ENCODE assay signal across 8 cellular contexts in genomic region chr2:127407661-127408003, GRCh38. TPM values are rescaled to one million over a fixed set of nuclear protein-coding genes. Genes with fewer than 3 reads are reported as not detected.
DNase-seq lines count a peak whose midpoint lies in the region; ATAC-seq and TF ChIP-seq lines count a peak whose summit lies in the region.

No MANE protein-coding gene starts in this region.

- H3K4me3 ChIP-seq in Loucy (ENCODE audit: low read length, poor library complexity, severe bottlenecking) (peak overlapping the region; percentile 61), ovary (peak overlapping the region; percentile 25)

- H3K9me2 ChIP-seq in Loucy (replicated peaks; ENCODE audit: low read depth, low read length): no peaks in the 10 kb centered on the region

- peaks cover 13% of the 10 kb centered on the region for H3K4me1 Mint-ChIP-seq in endothelial cell (ENCODE audit: unreplicated experiment)

- H3K27me3 ChIP-seq in Loucy (ENCODE audit: insufficient read depth, low read length, poor library complexity, severe bottlenecking) (no peaks in the 10 kb centered on the region), ovary (no peaks in the 10 kb centered on the region)

- no peak for ATAC-seq in GM18873 (IDR thresholded peaks at IDR 0.05; ENCODE audit: low FRiP score, unreplicated experiment)

- TF ChIP-seq CTCF in Loucy (conservative IDR thresholded peaks at IDR 0.05; ENCODE audit: low read length) (no peak), endothelial cell (IDR thresholded peaks at IDR 0.05; ENCODE audit: unreplicated experiment) (no peak), ovary (IDR thresholded peaks at IDR 0.05) (no peak)

- no peaks in the 10 kb centered on the region for H4K20me1 ChIP-seq in Loucy (ENCODE audit: insufficient read depth, low read length, poor library complexity, severe bottlenecking)

- H3K27ac ChIP-seq in ovary: peak overlapping the region; percentile 62 to 88

- peaks cover under 1% of the 10 kb centered on the region; the same call in 1 of the 2 replicates for H3F3A ChIP-seq in Loucy (ENCODE audit: low read depth)

- peak overlapping the region; percentile 83 for H3K4me3 Mint-ChIP-seq in endothelial cell (ENCODE audit: unreplicated experiment)

- H3K9me3 Mint-ChIP-seq in endothelial cell (ENCODE audit: unreplicated experiment): no peaks in the 10 kb centered on the region

- H3K36me3 ChIP-seq in Loucy (ENCODE audit: insufficient read depth, low read length) (no peaks in the 10 kb centered on the region), ovary (no peaks in the 10 kb centered on the region)

- H3K36me3 Mint-ChIP-seq in endothelial cell (ENCODE audit: low read depth, unreplicated experiment): no peaks in the 10 kb centered on the region

- H2AFZ ChIP-seq in Loucy (ENCODE audit: low read length): peak overlapping the region; percentile 67; the same call in 1 of the 2 replicates

- peak overlapping the region; percentile 48 for H3K27ac Mint-ChIP-seq in endothelial cell (ENCODE audit: unreplicated experiment)

- peaks cover 2% of the 10 kb centered on the region for H3K27me3 Mint-ChIP-seq in endothelial cell (ENCODE audit: unreplicated experiment)

- H3K4me1 ChIP-seq in Loucy (ENCODE audit: insufficient read depth, low read length, poor library complexity, severe bottlenecking) (peaks cover 11% of the 10 kb centered on the region), ovary (ENCODE audit: insufficient read depth) (peaks cover 2% of the 10 kb centered on the region)

- H3K9me3 ChIP-seq in Loucy (ENCODE audit: insufficient read depth, low read depth, low read length) (no peaks in the 10 kb centered on the region), ovary (no peaks in the 10 kb centered on the region)

- no peaks in the 10 kb centered on the region for H3K79me2 ChIP-seq in Loucy (ENCODE audit: insufficient read depth, low read length)

- peak overlapping the region; percentile 79 for H3K4me2 ChIP-seq in Loucy (ENCODE audit: low read depth, low read length, poor library complexity, severe bottlenecking)

- 0 to 7% (median 4%) methylated on average over 6 of the region's 6 CpGs for WGBS in ovary, 3 donors

- peak overlapping the region; percentile 57 for H3K9ac ChIP-seq in Loucy (ENCODE audit: low read depth, low read length, poor library complexity, severe bottlenecking)

- intact Hi-C loops in ovary (cut with DNase I) (no loop called here), posterior vena cava (cut with DNase I) (no loop called here)

- no peak for TF ChIP-seq EP300 in ovary (IDR thresholded peaks at IDR 0.05)

- TF ChIP-seq POLR2A in ovary (IDR thresholded peaks at IDR 0.05): no peak

- DNase-seq in NCI-H82 treated with DMSO at 0.1 percent for 48 hours (lab: John Stamatoyannopoulos, UW; ENCODE audit: unreplicated experiment): peak; percentile 76
- no peak for DNase-seq in NCI-H82 (lab: John Stamatoyannopoulos, UW)
- no peak for DNase-seq in endothelial cell (ENCODE audit: low spot score)
- DNase-seq in ovary: no peak
- DNase-seq in activated effector memory CD4-positive, alpha-beta T cell treated with anti-CD3 and anti-CD28 coated beads, Interleukin-2, amount 50 U/mL, for 16 hours: no peak
- no peak for DNase-seq in posterior vena cava (ENCODE audit: low spot score)

RNA-seq across cellular contexts. Expression of gene PROC, which starts 10.6 kb away (rescaled TPM):
- total RNA-seq in endothelial cell (ENCODE audit: unreplicated experiment): not detected
- 1 to 10 TPM in 1 of 7 donors, under 1 TPM in 1, not detected in 5; 0.51 to 1.1 TPM for total RNA-seq in ovary
- not detected for polyA plus RNA-seq in ovary
- not detected for total RNA-seq in posterior vena cava

RNA-seq across cellular contexts. Expression of gene MAP3K2, which starts 19.9 kb away (rescaled TPM):
- 27.3 TPM for total RNA-seq in endothelial cell (ENCODE audit: unreplicated experiment)
- total RNA-seq in ovary: 10 to 100 TPM; 41.6 to 78.4 (median 60.4) TPM
- 10 to 100 TPM in 1 of 2 donors, 1 to 10 TPM in 1; 7.2 to 11.5 TPM for polyA plus RNA-seq in ovary
- 10 to 100 TPM; 63.9 to 68.5 TPM for total RNA-seq in posterior vena cava
